In the genomic region with DNA sequence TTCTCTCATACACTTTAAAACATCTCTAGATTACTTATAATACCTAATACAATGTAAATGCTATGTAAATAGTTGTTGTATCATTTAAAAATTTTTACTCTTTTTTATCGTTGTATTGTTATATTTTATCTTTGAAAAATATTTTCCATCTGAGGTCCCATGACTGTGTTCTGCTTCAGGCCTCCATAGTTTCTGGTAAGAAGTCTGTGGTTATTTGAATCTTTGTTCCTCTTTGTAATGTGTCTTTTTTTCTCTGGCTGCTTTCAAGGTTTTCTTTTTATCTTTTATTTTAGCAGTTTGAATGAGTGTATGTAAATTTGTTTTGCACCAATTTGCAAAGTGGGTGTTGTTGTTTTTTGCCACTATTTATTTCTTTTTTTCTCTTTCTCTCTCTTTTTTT, we compare ENCODE assay signal across 16 cellular contexts.
DNase-seq lines count a peak whose midpoint lies in the region; FAIRE-seq and TF ChIP-seq lines count a peak whose summit lies in the region.
"Had no signal": no experiment of that assay in that cellular context is flagged by ENCODE, and none has a peak within 500 bp of the region (broad histone marks: within the 10 kb centered on the region; RNA-seq: fewer than 3 reads in every experiment).

No MANE protein-coding gene starts in this region.

- H3K9ac ChIP-seq in OCI-LY3 (ENCODE audit: low read length): no peak overlapping the region
- H3K9ac ChIP-seq: GM23248 had no signal

- H3K4me2 ChIP-seq in OCI-LY3 (ENCODE audit: low read length): peak overlapping the region; percentile 31

- H3K27me3 ChIP-seq in OCI-LY3 (ENCODE audit: low read depth, low read length): no peaks in the 10 kb centered on the region

- peaks cover 6% of the 10 kb centered on the region for H3K27me3 Mint-ChIP-seq in brain

- H3K4me3 Mint-ChIP-seq in brain: no peak overlapping the region

- H2AFZ ChIP-seq in OCI-LY3 (ENCODE audit: low read depth, low read length): no peak overlapping the region
- H2AFZ ChIP-seq: GM23248 had no signal

- TF ChIP-seq CTCF in OCI-LY3 (IDR thresholded peaks at IDR 0.05; ENCODE audit: low read depth, low read length): no peak
- TF ChIP-seq CTCF in brain (conservative IDR thresholded peaks at IDR 0.05): no peak

- peaks cover 72% of the 10 kb centered on the region for H3K4me1 Mint-ChIP-seq in brain

- no peak overlapping the region for H3K27ac ChIP-seq in OCI-LY3 (ENCODE audit: low read length)
- H3K27ac ChIP-seq: C4-2B, GM23248, SK-N-MC had no signal

- H3K36me3 ChIP-seq in OCI-LY3 (replicated peaks; ENCODE audit: low read depth, low read length): no peaks in the 10 kb centered on the region

- peak; percentile 55 to 64 for DNase-seq in AML-193 (lab: John Stamatoyannopoulos, UW)
- peak; percentile 34 for DNase-seq in KBM-7
- DNase-seq in GM19239 (ENCODE audit: insufficient read length, low spot score): no peak
- no peak for DNase-seq in GDM1 (lab: John Stamatoyannopoulos, UW)
- DNase-seq in NCI-H2227 treated with DMSO at 0.1 percent for 48 hours (lab: John Stamatoyannopoulos, UW): no peak
- no peak for DNase-seq in dermis blood vessel endothelial cell
- DNase-seq: Caco-2, GM23248, NCI-H1930, NCI-H2171, PC-3 had no signal

- no peaks in the 10 kb centered on the region for H4K20me1 ChIP-seq in OCI-LY3 (ENCODE audit: insufficient read depth, low read length)

- no peaks in the 10 kb centered on the region for H3K79me2 ChIP-seq in OCI-LY3 (ENCODE audit: low read length)

- peaks cover 3 to 13% (median 11%) of the 10 kb centered on the region in 5 experiments for H3K9me3 Mint-ChIP-seq in brain

- no peaks in the 10 kb centered on the region for H3K9me3 ChIP-seq in OCI-LY3 (ENCODE audit: insufficient read depth, low read length)
- H3K9me3 ChIP-seq: Caco-2 had no signal

- in situ Hi-C loops in KBM-7 (cut with MboI; ENCODE audit: low pct_unique_long_range_greater_than_20kb, low sequenced_read_pairs): no loop called here

- peaks cover 4% of the 10 kb centered on the region for H3K36me3 Mint-ChIP-seq in brain

- peaks cover 59% of the 10 kb centered on the region for H3K4me1 ChIP-seq in OCI-LY3 (ENCODE audit: low read length)

- H3K4me3 ChIP-seq in OCI-LY3 (ENCODE audit: low read length): no peak overlapping the region
- H3K4me3 ChIP-seq: GM23248, SK-N-MC had no signal

- no peak for FAIRE-seq in GM19239 (lab: Jason Lieb, UNC)
- FAIRE-seq: GM12892 had no signal

- H3K27ac Mint-ChIP-seq in brain: peak overlapping the region in 4 of 5 experiments; percentile 4 to 53 (median 8)

Comparison
In these comparisons a context has a peak if more than half of its experiments do, and no peak if none do; other contexts are left out.
1. DNase-seq: peak in AML-193 (2 of 2) and KBM-7 (single experiment); none in GM19239 (single experiment), GDM1 (single experiment), NCI-H2227 treated with DMSO at 0.1 percent for 48 hours (single experiment) and dermis blood vessel endothelial cell (single experiment).